In genomic region chr9:134988706-134989105, GRCh38 we compare ENCODE assay signal across 27 cellular contexts.
"Had no signal": no experiment of that assay in that cellular context is flagged by ENCODE, and none has a peak within 500 bp of the region (broad histone marks: within the 10 kb centered on the region; RNA-seq: fewer than 3 reads in every experiment).

No MANE protein-coding gene starts in this region.

- ATAC-seq: activated T-cell treated with anti-CD3 and anti-CD28 coated beads, Interleukin-2, amount 50 U/mL, for 4 hours; Panc1 had no signal

- H3K36me3 ChIP-seq: ascending aorta, cardiac muscle cell, SJCRH30 had no signal

- H3K4me1 Mint-ChIP-seq: activated CD4-positive, alpha-beta T cell treated with anti-CD3 and anti-CD28 coated beads, Interleukin-2, amount 10 ng/mL, durations not matched to agents 7 days and 5 days; activated naive CD4-positive, alpha-beta T cell treated with anti-CD3 and anti-CD28 coated beads, Interleukin-2, amount 50 U/mL, for 24 hours; activated naive CD8-positive, alpha-beta T cell treated with anti-CD3 and anti-CD28 coated beads, Interleukin-2, amount 10 ng/mL, durations not matched to agents 7 days and 5 days had no signal

- H3K4me3 ChIP-seq: ascending aorta, cardiac muscle cell, SJCRH30, SK-N-MC had no signal

- H3K4me3 Mint-ChIP-seq: activated CD4-positive, alpha-beta T cell treated with anti-CD3 and anti-CD28 coated beads, Interleukin-2, amount 10 ng/mL, durations not matched to agents 7 days and 5 days; activated naive CD4-positive, alpha-beta T cell treated with anti-CD3 and anti-CD28 coated beads, Interleukin-2, amount 50 U/mL, for 24 hours; activated naive CD8-positive, alpha-beta T cell treated with anti-CD3 and anti-CD28 coated beads, Interleukin-2, amount 10 ng/mL, durations not matched to agents 7 days and 5 days; activated T-cell treated with anti-CD3 and anti-CD28 coated beads, Interleukin-2, amount 50 U/mL, for 4 hours; activated T-helper 1 cell treated with anti-CD3 and anti-CD28 coated beads, Interleukin-12 subunit alpha, Interleukin-12 subunit beta, Interleukin-2, Interleukin-4 antibody, amounts not matched to agents 30 ng/mL and 10 ng/mL and 1 ng/mL, durations not matched to agents 14 hours and 24 hours and 36 hours had no signal

- DNase-seq: activated CD4-positive, alpha-beta T cell treated with anti-CD3 and anti-CD28 coated beads, Interleukin-2, amount 10 ng/mL, durations not matched to agents 7 days and 5 days; activated CD4-positive, alpha-beta T cell treated with anti-CD3 and anti-CD28 coated beads, Interleukin-2, amount 50 U/mL, for 48 hours; activated CD8-positive, alpha-beta memory T cell treated with anti-CD3 and anti-CD28 coated beads, Interleukin-2, amount 50 U/mL, for 4 hours; activated gamma-delta T cell; activated naive CD4-positive, alpha-beta T cell treated with Interleukin-2 at 50 U/mL for 16 hours; activated naive CD8-positive, alpha-beta T cell treated with anti-CD3 and anti-CD28 coated beads, Interleukin-2, amount 10 ng/mL, durations not matched to agents 7 days and 5 days; activated T-cell treated with anti-CD3 and anti-CD28 coated beads for 4 hours; activated T-cell treated with anti-CD3 and anti-CD28 coated beads, Interleukin-2, amount 50 U/mL, for 4 hours; amygdala; MM.1S; MV-4-11; NCI-H1092; NCI-H1436 treated with DMSO at 0.1 percent for 48 hours; NCI-H1694 treated with DMSO at 0.1 percent for 48 hours; NCI-H2029; NCI-H345; NCI-H524 treated with DMSO at 0.1 percent for 48 hours; SHP77; SJCRH30; T1000 had no signal

- H3K36me3 Mint-ChIP-seq: activated naive CD4-positive, alpha-beta T cell treated with anti-CD3 and anti-CD28 coated beads, Interleukin-2, amount 50 U/mL, for 24 hours; activated naive CD8-positive, alpha-beta T cell treated with anti-CD3 and anti-CD28 coated beads, Interleukin-2, amount 10 ng/mL, durations not matched to agents 7 days and 5 days had no signal

- H3K4me1 ChIP-seq: ascending aorta, SJCRH30 had no signal

- H3K9me3 Mint-ChIP-seq: activated naive CD4-positive, alpha-beta T cell treated with anti-CD3 and anti-CD28 coated beads, Interleukin-2, amount 50 U/mL, for 24 hours had no signal

- H3K27me3 Mint-ChIP-seq: activated CD4-positive, alpha-beta T cell treated with anti-CD3 and anti-CD28 coated beads, Interleukin-2, amount 10 ng/mL, durations not matched to agents 7 days and 5 days; activated naive CD4-positive, alpha-beta T cell treated with anti-CD3 and anti-CD28 coated beads, Interleukin-2, amount 50 U/mL, for 24 hours; activated naive CD8-positive, alpha-beta T cell treated with anti-CD3 and anti-CD28 coated beads, Interleukin-2, amount 10 ng/mL, durations not matched to agents 7 days and 5 days had no signal

- H3K27ac Mint-ChIP-seq: activated CD4-positive, alpha-beta T cell treated with anti-CD3 and anti-CD28 coated beads, Interleukin-2, amount 10 ng/mL, durations not matched to agents 7 days and 5 days; activated naive CD4-positive, alpha-beta T cell treated with anti-CD3 and anti-CD28 coated beads, Interleukin-2, amount 50 U/mL, for 24 hours; activated naive CD8-positive, alpha-beta T cell treated with anti-CD3 and anti-CD28 coated beads, Interleukin-2, amount 10 ng/mL, durations not matched to agents 7 days and 5 days; activated T-helper 1 cell treated with anti-CD3 and anti-CD28 coated beads, Interleukin-12 subunit alpha, Interleukin-12 subunit beta, Interleukin-2, Interleukin-4 antibody, amounts not matched to agents 30 ng/mL and 10 ng/mL and 1 ng/mL, durations not matched to agents 14 hours and 24 hours and 36 hours had no signal

- H3K27ac ChIP-seq: ascending aorta, cardiac muscle cell, KMS-11, SJCRH30, SK-N-MC had no signal

- H3K27me3 ChIP-seq: ascending aorta, cardiac muscle cell, SJCRH30 had no signal
